Comparison of ENCODE assay signal across 30 cellular contexts in genomic region chr2:105121417-105121816, GRCh38.
"Had no signal": no experiment of that assay in that cellular context is flagged by ENCODE, and none has a peak within 500 bp of the region (broad histone marks: within the 10 kb centered on the region; RNA-seq: fewer than 3 reads in every experiment).

No MANE protein-coding gene starts in this region.

- H3K27me3 ChIP-seq: brain microvascular endothelial cell had no signal

- ATAC-seq: activated CD8-positive, alpha-beta memory T cell treated with anti-CD3 and anti-CD28 coated beads, Interleukin-2, amount 10 ng/mL, durations not matched to agents 7 days and 5 days; activated T-cell treated with anti-CD3 and anti-CD28 coated beads, Interleukin-2, amount 50 U/mL, for 72 hours; activated T-helper 17 cell treated with anti-CD3 and anti-CD28 coated beads, Interleukin-2, amount 50 U/mL, for 72 hours had no signal

- H3K27ac ChIP-seq: brain microvascular endothelial cell, WERI-Rb-1 had no signal

- H3K36me3 ChIP-seq: brain microvascular endothelial cell, WERI-Rb-1 had no signal

- DNase-seq: activated CD4-positive, alpha-beta memory T cell treated with anti-CD3 and anti-CD28 coated beads, Interleukin-2, amount 10 ng/mL, durations not matched to agents 7 days and 5 days; activated CD4-positive, alpha-beta T cell treated with anti-CD3 and anti-CD28 coated beads for 1 hour; activated CD4-positive, alpha-beta T cell treated with anti-CD3 and anti-CD28 coated beads for 48 hours; activated CD4-positive, CD25-positive, alpha-beta regulatory T cell; activated CD8-positive, alpha-beta memory T cell treated with anti-CD3 and anti-CD28 coated beads for 24 hours; activated CD8-positive, alpha-beta memory T cell treated with anti-CD3 and anti-CD28 coated beads, Interleukin-2, amount 50 U/mL, for 48 hours; activated effector memory CD4-positive, alpha-beta T cell treated with anti-CD3 and anti-CD28 coated beads, Interleukin-2, amount 50 U/mL, for 16 hours; activated naive CD4-positive, alpha-beta T cell; activated naive CD4-positive, alpha-beta T cell treated with anti-CD3 and anti-CD28 coated beads, Interleukin-2, amount 50 U/mL, for 16 hours; activated naive CD8-positive, alpha-beta T cell treated with anti-CD3 and anti-CD28 coated beads for 36 hours; activated T-cell treated with anti-CD3 and anti-CD28 coated beads, Interleukin-2, amount 50 U/mL, for 72 hours; amniotic stem cell; aorta; brain microvascular endothelial cell; NCI-H1092 treated with DMSO at 0.1 percent for 48 hours; NCI-H1417; NCI-H146; NCI-H187; NCI-H2029 treated with DMSO at 0.1 percent for 48 hours; NCI-H2107; NCI-H2171; NCI-H510A; NCI-H526; NCI-H748 treated with DMSO at 0.1 percent for 48 hours; NK-92 treated with Interleukin-12 subunit alpha and Interleukin-12 subunit beta, amount 100 ng/mL, for 24 hours; Right ventricle myocardium superior; WERI-Rb-1 had no signal

- FAIRE-seq: TTC549 had no signal
